Comparison of ENCODE assay signal across 1 cellular context in genomic region chr3:51798561-51798960, GRCh38.
TF ChIP-seq lines count a peak whose summit lies in the region.

No MANE protein-coding gene starts in this region.

TF ChIP-seq in SK-N-SH treated with all-trans-retinoic acid at 6 μM for 48 hours, 23 proteins besides CTCF, POLR2A, EP300 and RAD21 (continued from another document):
- TF ChIP-seq ZNF565 (CRISPR knock-in tag; conservative IDR thresholded peaks at IDR 0.05; ENCODE audit: low read depth) (no peak), ZFP30 (CRISPR knock-in tag; IDR thresholded peaks at IDR 0.05) (no peak), OSR1 (CRISPR knock-in tag; IDR thresholded peaks at IDR 0.05) (no peak)
- TF ChIP-seq, protein P1, sequence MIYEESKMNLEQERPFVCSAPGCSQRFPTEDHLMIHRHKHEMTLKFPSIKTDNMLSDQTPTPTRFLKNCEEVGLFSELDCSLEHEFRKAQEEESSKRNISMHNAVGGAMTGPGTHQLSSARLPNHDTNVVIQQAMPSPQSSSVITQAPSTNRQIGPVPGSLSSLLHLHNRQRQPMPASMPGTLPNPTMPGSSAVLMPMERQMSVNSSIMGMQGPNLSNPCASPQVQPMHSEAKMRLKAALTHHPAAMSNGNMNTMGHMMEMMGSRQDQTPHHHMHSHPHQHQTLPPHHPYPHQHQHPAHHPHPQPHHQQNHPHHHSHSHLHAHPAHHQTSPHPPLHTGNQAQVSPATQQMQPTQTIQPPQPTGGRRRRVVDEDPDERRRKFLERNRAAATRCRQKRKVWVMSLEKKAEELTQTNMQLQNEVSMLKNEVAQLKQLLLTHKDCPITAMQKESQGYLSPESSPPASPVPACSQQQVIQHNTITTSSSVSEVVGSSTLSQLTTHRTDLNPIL (CRISPR knock-in tag; IDR thresholded peaks at IDR 0.05; ENCODE audit: low read depth): no peak
TF ChIP-seq in SK-N-SH treated with all-trans-retinoic acid at 6 μM for 48 hours: peak in this region for 0.
